In the genomic region with DNA sequence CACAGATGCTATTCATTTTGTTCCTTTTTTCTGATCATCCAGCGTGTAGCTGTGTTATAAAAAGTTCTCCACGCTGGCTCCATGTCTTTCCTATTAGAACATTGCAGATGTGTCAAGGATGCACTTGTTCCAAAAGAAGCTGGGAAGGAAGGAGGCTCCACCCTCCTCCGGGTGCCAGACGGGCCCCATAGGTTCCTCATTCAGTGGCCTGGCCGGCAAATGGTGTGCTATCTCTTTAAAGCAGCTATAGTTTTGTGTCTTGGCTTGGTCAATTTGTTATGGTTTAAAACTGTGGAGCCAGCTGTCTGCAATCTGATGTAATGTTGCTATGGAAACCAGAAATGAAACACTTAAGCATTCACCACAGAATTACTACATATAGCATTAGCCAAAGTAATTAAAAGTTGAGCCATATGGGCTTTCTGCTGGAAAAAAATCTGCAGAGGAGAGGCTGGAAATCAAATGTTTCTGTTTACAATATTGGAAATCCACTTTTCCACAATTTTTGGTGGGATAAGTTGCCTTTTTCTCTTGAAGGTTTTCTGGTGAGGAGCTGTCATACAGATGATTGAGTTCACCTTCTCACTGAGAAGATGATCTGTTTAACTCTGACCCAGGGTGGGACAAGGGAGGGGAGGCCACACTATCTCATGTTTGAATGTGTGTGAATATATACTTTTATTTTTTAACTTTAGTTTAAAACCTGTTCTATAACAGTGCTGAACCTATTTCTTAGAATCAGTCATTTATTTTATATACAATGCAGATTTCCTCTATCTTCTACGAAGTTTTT, we compare ENCODE assay signal across 8 cellular contexts.
A peak's percentile ranks its signal among the peaks of the same experiment; 100 is the strongest.
DNase-seq lines count a peak whose midpoint lies in the region; ATAC-seq, FAIRE-seq and TF ChIP-seq lines count a peak whose summit lies in the region.

No MANE protein-coding gene starts in this region.

- no peaks in the 10 kb centered on the region for H3K27me3 ChIP-seq in SJCRH30
- H3K27me3 ChIP-seq in osteoblast (ENCODE audit: insufficient read depth, low read length) = no peaks in the 10 kb centered on the region

- H3K9me3 ChIP-seq in SJCRH30 (replicated peaks) (no peaks in the 10 kb centered on the region), osteoblast (ENCODE audit: low read depth, low read length) (no peaks in the 10 kb centered on the region)

- TF ChIP-seq CTCF in fibroblast of mammary gland (conservative IDR thresholded peaks at IDR 0.05; ENCODE audit: control insufficient read depth, insufficient read depth, low read depth, low read length) (no peak), osteoblast (IDR thresholded peaks at IDR 0.05; ENCODE audit: extremely low read depth, low read depth, low read length) (no peak)

- H3K27ac ChIP-seq in SJCRH30 (peak overlapping the region; percentile 91), osteoblast (ENCODE audit: low read depth, low read length) (peak overlapping the region; percentile 99)

- no peaks in the 10 kb centered on the region for H4K20me1 ChIP-seq in osteoblast (ENCODE audit: insufficient read depth, low read length)

- H3K4me1 ChIP-seq in SJCRH30 (peaks cover 6% of the 10 kb centered on the region; the same call in 1 of the 2 replicates), osteoblast (ENCODE audit: insufficient read depth, low read length) (peaks cover 38% of the 10 kb centered on the region)

- H3K4me2 ChIP-seq in osteoblast (ENCODE audit: insufficient read depth, low read length) = peak overlapping the region; percentile 86

- ATAC-seq in HG03457 (IDR thresholded peaks at IDR 0.05; ENCODE audit: unreplicated experiment) = peak; percentile 64

- peak; percentile 10 for DNase-seq in NCI-H2227 (lab: John Stamatoyannopoulos, UW; ENCODE audit: unreplicated experiment)
- DNase-seq in NCI-H2227 treated with DMSO at 0.1 percent for 48 hours (lab: John Stamatoyannopoulos, UW) = no peak
- peak; percentile 93 to 97 for DNase-seq in SJCRH30
- DNase-seq in fibroblast of mammary gland (ENCODE audit: low read depth) = peak; percentile 99
- no peak for DNase-seq in osteoblast (ENCODE audit: insufficient read length, low spot score, missing footprints)
- no peak for DNase-seq in frontal cortex (ENCODE audit: low spot score in 2 of 2)
- DNase-seq in inferior parietal cortex (ENCODE audit: extremely low spot score) = no peak

- H2AFZ ChIP-seq in osteoblast (ENCODE audit: low read length) = no peak overlapping the region

- peak overlapping the region; percentile 79 for H3K4me3 ChIP-seq in SJCRH30
- H3K4me3 ChIP-seq in fibroblast of mammary gland (ENCODE audit: control insufficient read depth, low read depth, low read length) = peak overlapping the region; percentile 67
- H3K4me3 ChIP-seq in osteoblast (ENCODE audit: insufficient read depth, low read length) = peak overlapping the region; percentile 75

- no peak for FAIRE-seq in frontal cortex (lab: Jason Lieb, UNC)

- peaks cover 8% of the 10 kb centered on the region for H3K36me3 ChIP-seq in SJCRH30
- no peaks in the 10 kb centered on the region for H3K36me3 ChIP-seq in osteoblast (ENCODE audit: insufficient read depth, low read length)

- H3K79me2 ChIP-seq in osteoblast (ENCODE audit: insufficient read depth, low read length) = peaks cover 59% of the 10 kb centered on the region

Comparison
In these comparisons a context has a peak if more than half of its experiments do, and no peak if none do; other contexts are left out.
1. DNase-seq: peak in NCI-H2227 (single experiment), SJCRH30 (2 of 2) and fibroblast of mammary gland (single experiment); none in NCI-H2227 treated with DMSO at 0.1 percent for 48 hours (single experiment), osteoblast (single experiment), frontal cortex (0 of 2) and inferior parietal cortex (single experiment).
2. Peak in every context shown above with its lines, with median percentiles within 50 percentile points of each other: H3K4me3 ChIP-seq.